8 cellular contexts compared by ENCODE assay signal in genomic region chr4:140851032-140851636, GRCh38.
A peak's percentile ranks its signal among the peaks of the same experiment; 100 is the strongest.
DNase-seq lines count a peak whose midpoint lies in the region; ATAC-seq and TF ChIP-seq lines count a peak whose summit lies in the region.

No MANE protein-coding gene starts in this region.

- peak overlapping the region; percentile 46 for H2AFZ ChIP-seq in smooth muscle cell (ENCODE audit: low read depth)

- peak in 4 of 5 donors; percentile 2 to 14 (median 5) for DNase-seq in CD4-positive, alpha-beta memory T cell
- DNase-seq in NCI-H2227 treated with DMSO at 0.1 percent for 48 hours (lab: John Stamatoyannopoulos, UW) (peak; percentile 46), amniotic epithelial cell (ENCODE audit: low read depth) (peak; percentile 47), hepatic stellate cell (ENCODE audit: low spot score) (peak; percentile 42), smooth muscle cell (lab: John Stamatoyannopoulos, UW; ENCODE audit: unreplicated experiment) (no peak)

- H3K79me2 ChIP-seq in smooth muscle cell (ENCODE audit: low read depth) = no peaks in the 10 kb centered on the region

- H3K36me3 Mint-ChIP-seq in CD4-positive, alpha-beta memory T cell = no peaks in the 10 kb centered on the region

- POLR2A ChIA-PET in CD4-positive, alpha-beta memory T cell (lab: Charles Lee; ENCODE audit: partially characterized antibody) = no interaction called here

- H3K27ac ChIP-seq in CD4-positive, alpha-beta memory T cell (ENCODE audit: low read depth, low read length) = no peak overlapping the region
- H3K27ac ChIP-seq in smooth muscle cell (ENCODE audit: low read depth) = no peak overlapping the region

- no peak overlapping the region for H3K4me3 ChIP-seq in CD4-positive, alpha-beta memory T cell (ENCODE audit: low read length in 2 of 2)
- H3K4me3 ChIP-seq in smooth muscle cell = no peak overlapping the region

- H4K20me1 ChIP-seq in smooth muscle cell (ENCODE audit: low read depth) = no peaks in the 10 kb centered on the region

- WGBS in smooth muscle cell (ENCODE audit: low lambda C conversion rate) = 6% methylated on average over 6 of the region's 6 CpGs

- TF ChIP-seq CTCF in smooth muscle cell (IDR thresholded peaks at IDR 0.05; ENCODE audit: borderline replicate concordance, insufficient read depth, poor library complexity, severe bottlenecking) = peak; percentile 93

- ATAC-seq in GM18858 (IDR thresholded peaks at IDR 0.05; ENCODE audit: unreplicated experiment) = peak; percentile 88
- peak; percentile 79 for ATAC-seq in HG03159 (IDR thresholded peaks at IDR 0.05; ENCODE audit: unreplicated experiment)
- ATAC-seq in GM21423 (IDR thresholded peaks at IDR 0.05; ENCODE audit: unreplicated experiment) = no peak

- no peaks in the 10 kb centered on the region for H3K9me3 ChIP-seq in CD4-positive, alpha-beta memory T cell (ENCODE audit: control insufficient read depth in 1 of 2, low read length in 2 of 2)
- H3K9me3 ChIP-seq in smooth muscle cell (replicated peaks; ENCODE audit: low read depth) = no peaks in the 10 kb centered on the region

- no peak overlapping the region for H3K4me3 Mint-ChIP-seq in CD4-positive, alpha-beta memory T cell

- no peak overlapping the region for H3K9ac ChIP-seq in smooth muscle cell (ENCODE audit: low read depth)

- H3K4me1 Mint-ChIP-seq in CD4-positive, alpha-beta memory T cell = no peaks in the 10 kb centered on the region

- no peak overlapping the region for H3K27ac Mint-ChIP-seq in CD4-positive, alpha-beta memory T cell

- no peak overlapping the region for H3K4me2 ChIP-seq in smooth muscle cell

- no peaks in the 10 kb centered on the region for H3K4me1 ChIP-seq in CD4-positive, alpha-beta memory T cell (ENCODE audit: insufficient read depth, low read length)
- H3K4me1 ChIP-seq in smooth muscle cell (ENCODE audit: low read depth) = no peaks in the 10 kb centered on the region

- no peaks in the 10 kb centered on the region for H3K27me3 ChIP-seq in CD4-positive, alpha-beta memory T cell (ENCODE audit: insufficient read depth, low read length)
- no peaks in the 10 kb centered on the region for H3K27me3 ChIP-seq in smooth muscle cell (ENCODE audit: low read depth)

- H3K36me3 ChIP-seq in CD4-positive, alpha-beta memory T cell (ENCODE audit: insufficient read depth, low read length) = no peaks in the 10 kb centered on the region
- no peaks in the 10 kb centered on the region for H3K36me3 ChIP-seq in smooth muscle cell (ENCODE audit: low read depth)

- peaks cover 7 to 20% of the 10 kb centered on the region in 2 donors for H3K27me3 Mint-ChIP-seq in CD4-positive, alpha-beta memory T cell

- CTCF ChIA-PET in CD4-positive, alpha-beta memory T cell (lab: Charles Lee; ENCODE audit: partially characterized antibody) = interaction anchor here (0.6 to 0.8 kb wide), 2 partner anchors 42 to 491 kb away, joined by 3 to 4 read pairs; no protein-coding TSS in a partner anchor

- H3K9me3 Mint-ChIP-seq in CD4-positive, alpha-beta memory T cell = peaks cover 0 to 5% (median 0%) of the 10 kb centered on the region in 8 donors

- H3F3A ChIP-seq in smooth muscle cell (ENCODE audit: low read depth) = no peaks in the 10 kb centered on the region

- intact Hi-C loops in CD4-positive, alpha-beta memory T cell (cut with micrococcal nuclease) = loop anchor here (2.0 to 5.0 kb wide), 2 partner anchors 490 to 1249 kb away; no protein-coding TSS in a partner anchor
